Comparison of ENCODE assay signal across 9 cellular contexts in genomic region chr7:140476698-140477261, GRCh38. TPM values are rescaled to one million over a fixed set of nuclear protein-coding genes. Genes with fewer than 3 reads are reported as not detected.
A peak's percentile ranks its signal among the peaks of the same experiment; 100 is the strongest.
DNase-seq lines count a peak whose midpoint lies in the region; ATAC-seq and TF ChIP-seq lines count a peak whose summit lies in the region.
"Had no signal": no experiment of that assay in that cellular context is flagged by ENCODE, and none has a peak within 500 bp of the region (broad histone marks: within the 10 kb centered on the region; RNA-seq: fewer than 3 reads in every experiment).

No MANE protein-coding gene starts in this region.

- H3F3A ChIP-seq in smooth muscle cell (ENCODE audit: low read depth), result no peaks in the 10 kb centered on the region

- POLR2A ChIA-PET in T-cell (lab: Charles Lee), result interaction anchor here (0.7 to 1.1 kb wide), 5 partner anchors 15 to 214 kb away, joined by 3 to 7 read pairs (median 4); no protein-coding TSS in a partner anchor

- no peak overlapping the region for H2AFZ ChIP-seq in smooth muscle cell (ENCODE audit: low read depth)

- peaks cover 26% of the 10 kb centered on the region for H3K4me1 Mint-ChIP-seq in activated CD8-positive, alpha-beta memory T cell treated with anti-CD3 and anti-CD28 coated beads, Interleukin-2, amount 10 ng/mL, durations not matched to agents 7 days and 5 days
- peaks cover 31 to 47% (median 39%) of the 10 kb centered on the region in 3 donors for H3K4me1 Mint-ChIP-seq in T-cell

- H3K4me3 ChIP-seq in fibroblast of pulmonary artery (replicated peaks; ENCODE audit: low read depth, low read length) (peak overlapping the region; percentile 12), smooth muscle cell (peak overlapping the region; percentile 100)

- H3K27me3 Mint-ChIP-seq in activated CD8-positive, alpha-beta memory T cell treated with anti-CD3 and anti-CD28 coated beads, Interleukin-2, amount 10 ng/mL, durations not matched to agents 7 days and 5 days, result peaks cover 3% of the 10 kb centered on the region
- no peaks in the 10 kb centered on the region for H3K27me3 Mint-ChIP-seq in T-cell

- H3K4me3 Mint-ChIP-seq in activated CD8-positive, alpha-beta memory T cell treated with anti-CD3 and anti-CD28 coated beads, Interleukin-2, amount 10 ng/mL, durations not matched to agents 7 days and 5 days, result peak overlapping the region; percentile 86
- H3K4me3 Mint-ChIP-seq in T-cell, result peak overlapping the region; percentile 91 to 99 (median 99)

- H3K27ac ChIP-seq in smooth muscle cell (ENCODE audit: low read depth), result no peak overlapping the region

- H3K9me3 Mint-ChIP-seq in activated CD8-positive, alpha-beta memory T cell treated with anti-CD3 and anti-CD28 coated beads, Interleukin-2, amount 10 ng/mL, durations not matched to agents 7 days and 5 days (ENCODE audit: low read depth), result no peaks in the 10 kb centered on the region
- H3K9me3 Mint-ChIP-seq in T-cell, result no peaks in the 10 kb centered on the region

- no peak for DNase-seq in activated CD8-positive, alpha-beta memory T cell treated with anti-CD3 and anti-CD28 coated beads, Interleukin-2, amount 10 ng/mL, durations not matched to agents 7 days and 5 days
- no peak for DNase-seq in activated CD8-positive, alpha-beta memory T cell treated with anti-CD3 and anti-CD28 coated beads, Interleukin-2, amount 50 U/mL, for 48 hours
- DNase-seq in T-cell, result no peak
- DNase-seq in fibroblast of pulmonary artery (ENCODE audit: low read depth), result no peak
- no peak for DNase-seq in smooth muscle cell (lab: John Stamatoyannopoulos, UW; ENCODE audit: unreplicated experiment)
- DNase-seq in GDM1 (lab: John Stamatoyannopoulos, UW), result no peak
- no peak for DNase-seq in left colon
- DNase-seq: NCI-H1105 treated with DMSO at 0.1 percent for 48 hours had no signal

- no peak overlapping the region for H3K9ac ChIP-seq in smooth muscle cell (ENCODE audit: low read depth)

- TF ChIP-seq CTCF in fibroblast of pulmonary artery (IDR thresholded peaks at IDR 0.05; ENCODE audit: low read length, missing control alignments) (no peak), smooth muscle cell (IDR thresholded peaks at IDR 0.05; ENCODE audit: borderline replicate concordance, insufficient read depth, poor library complexity, severe bottlenecking) (no peak)

- intact Hi-C loops in left colon (cut with DNase I, micrococcal nuclease), result no loop called here

- H4K20me1 ChIP-seq in smooth muscle cell (ENCODE audit: low read depth), result peaks cover 69% of the 10 kb centered on the region

- no peaks in the 10 kb centered on the region for H3K27me3 ChIP-seq in smooth muscle cell (ENCODE audit: low read depth)

- WGBS in smooth muscle cell (ENCODE audit: low lambda C conversion rate), result 79% methylated on average over 11 of the region's 11 CpGs

- peak overlapping the region; percentile 99 for H3K4me2 ChIP-seq in smooth muscle cell

- no peaks in the 10 kb centered on the region for H3K36me3 ChIP-seq in smooth muscle cell (ENCODE audit: low read depth)

- no peaks in the 10 kb centered on the region for H3K9me3 ChIP-seq in smooth muscle cell (replicated peaks; ENCODE audit: low read depth)

- H3K36me3 Mint-ChIP-seq in activated CD8-positive, alpha-beta memory T cell treated with anti-CD3 and anti-CD28 coated beads, Interleukin-2, amount 10 ng/mL, durations not matched to agents 7 days and 5 days, result peaks cover 6% of the 10 kb centered on the region
- H3K36me3 Mint-ChIP-seq in T-cell, result peaks cover 8% of the 10 kb centered on the region

- CTCF ChIA-PET in activated CD8-positive, alpha-beta memory T cell treated with anti-CD3 and anti-CD28 coated beads, Interleukin-2, amount 10 ng/mL, durations not matched to agents 7 days and 5 days (lab: Charles Lee), result interaction anchor here (0.7 to 4.1 kb wide), 24 partner anchors 10 to 554 kb away, joined by 3 to 33 read pairs (median 4); partner anchors contain the start of gene MRPS33
- CTCF ChIA-PET in T-cell (lab: Charles Lee), result interaction anchor here (0.6 to 3.9 kb wide), 30 partner anchors 9 to 1219 kb away, joined by 3 to 44 read pairs (median 4); partner anchors contain the start of genes MRPS33 (in 1 of the 2), RAB19 (in 1 of the 2) and SLC37A3 (in 1 of the 2)

- H3K27ac Mint-ChIP-seq in activated CD8-positive, alpha-beta memory T cell treated with anti-CD3 and anti-CD28 coated beads, Interleukin-2, amount 10 ng/mL, durations not matched to agents 7 days and 5 days, result peak overlapping the region; percentile 80
- H3K27ac Mint-ChIP-seq in T-cell, result peak overlapping the region; percentile 79 to 89

- peaks cover 70% of the 10 kb centered on the region for H3K79me2 ChIP-seq in smooth muscle cell (ENCODE audit: low read depth)

- ATAC-seq in activated CD8-positive, alpha-beta memory T cell treated with anti-CD3 and anti-CD28 coated beads, Interleukin-2, amount 10 ng/mL, durations not matched to agents 7 days and 5 days, result no peak
- ATAC-seq in T-cell (replicated peaks in 1 of 4) (no peak), HG03139 (IDR thresholded peaks at IDR 0.05; ENCODE audit: unreplicated experiment) (no peak), left colon (no peak)

- H3K4me1 ChIP-seq in smooth muscle cell (ENCODE audit: low read depth), result no peaks in the 10 kb centered on the region

RNA-seq across cellular contexts. Expression of gene MKRN1, which starts 2.5 kb away (rescaled TPM):
- 10 to 100 TPM; 64.2 to 75.5 TPM for total RNA-seq in activated CD8-positive, alpha-beta memory T cell treated with anti-CD3 and anti-CD28 coated beads, Interleukin-2, amount 10 ng/mL, durations not matched to agents 7 days and 5 days
- 100 to 1,000 TPM; 108 to 146 (median 137) TPM for total RNA-seq in T-cell
- 52.4 and 60.3 TPM in 2 replicates for total RNA-seq in smooth muscle cell
- 50.2 and 82.8 TPM in 2 replicates for polyA plus RNA-seq in smooth muscle cell
- 100 to 1,000 TPM; 192 to 233 TPM for total RNA-seq in left colon
